In the genomic region with DNA sequence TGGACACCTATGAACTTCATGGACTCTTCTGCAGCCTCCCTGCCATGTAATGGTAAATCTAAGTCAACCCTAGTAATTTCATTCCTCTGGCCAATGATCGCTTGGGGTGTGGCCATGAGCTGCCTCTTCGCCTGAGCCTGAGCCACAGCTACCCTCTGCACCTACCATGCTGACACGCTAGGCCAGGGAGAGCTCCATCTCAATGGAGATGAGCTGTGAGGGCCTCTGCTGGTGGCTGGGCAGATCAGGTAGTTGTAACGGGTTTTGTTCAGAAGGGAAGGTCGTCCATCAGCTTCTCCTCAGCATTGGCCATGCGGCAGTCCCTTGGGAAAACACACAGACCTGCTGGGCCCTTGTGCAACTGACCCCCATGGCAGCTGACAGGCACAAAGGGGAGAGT, we compare ENCODE assay signal across 8 cellular contexts. TPM values are rescaled to one million over a fixed set of nuclear protein-coding genes. Genes with fewer than 3 reads are reported as not detected.
DNase-seq lines count a peak whose midpoint lies in the region; ATAC-seq, FAIRE-seq and TF ChIP-seq lines count a peak whose summit lies in the region.

No MANE protein-coding gene starts in this region.

- peak; percentile 41 for TF ChIP-seq CTCF in Loucy (conservative IDR thresholded peaks at IDR 0.05; ENCODE audit: low read length)
- TF ChIP-seq CTCF in K562 (IDR thresholded peaks at IDR 0.05 in 2 of 3, conservative IDR thresholded peaks at IDR 0.05 in 1 of 3; ENCODE audit: insufficient read depth in 2 of 3, low read depth in 1 of 3, low read length in 3 of 3), result peak; percentile 62 to 76 (median 66)

- ATAC-seq in GM19468 (IDR thresholded peaks at IDR 0.05; ENCODE audit: extremely low read depth, unreplicated experiment), result peak; percentile 76
- ATAC-seq in K562, result peak; percentile 89

- no peaks in the 10 kb centered on the region for H3K9me3 Mint-ChIP-seq in immature natural killer cell

- H3K27me3 ChIP-seq in Loucy (ENCODE audit: insufficient read depth, low read length, poor library complexity, severe bottlenecking) (no peaks in the 10 kb centered on the region), K562 (ENCODE audit: control insufficient read depth in 2 of 2, insufficient read depth in 2 of 2, low read length in 2 of 2) (peaks cover 9 to 39% of the 10 kb centered on the region in 2 experiments; a peak in 4 of 5 replicates)

- POLR2A ChIA-PET in K562 (lab: Yijun Ruan, JAX), result interaction anchor here (0.7 to 1.0 kb wide), 3 partner anchors 52 to 381 kb away, joined by 3 read pairs; no protein-coding TSS in a partner anchor

- H3K4me2 ChIP-seq in Loucy (ENCODE audit: low read depth, low read length, poor library complexity, severe bottlenecking), result no peak overlapping the region
- no peak overlapping the region for H3K4me2 ChIP-seq in K562 (ENCODE audit: insufficient read depth, low read length)

- H3K9me3 ChIP-seq in Loucy (ENCODE audit: insufficient read depth, low read depth, low read length) (no peaks in the 10 kb centered on the region), K562 (replicated peaks; ENCODE audit: control insufficient read depth, insufficient read depth, low read depth, low read length) (no peaks in the 10 kb centered on the region)

- H3K4me1 ChIP-seq in Loucy (ENCODE audit: insufficient read depth, low read length, poor library complexity, severe bottlenecking), result no peaks in the 10 kb centered on the region
- H3K4me1 ChIP-seq in K562 (replicated peaks in 1 of 2; ENCODE audit: control insufficient read depth in 2 of 2, insufficient read depth in 2 of 2, low read length in 2 of 2), result no peaks in the 10 kb centered on the region; a peak in 1 of 5 replicates

- no peak overlapping the region for H2AFZ ChIP-seq in Loucy (ENCODE audit: low read length)
- H2AFZ ChIP-seq in K562 (ENCODE audit: low read depth, low read length), result no peak overlapping the region

- H3K9ac ChIP-seq in Loucy (ENCODE audit: low read depth, low read length, poor library complexity, severe bottlenecking) (no peak overlapping the region), K562 (ENCODE audit: insufficient read depth in 1 of 2, low read depth in 2 of 2, low read length in 2 of 2) (no peak overlapping the region)

- TF ChIP-seq POLR2A in K562 (conservative IDR thresholded peaks at IDR 0.05), result no peak

- WGBS in K562 (ENCODE audit: insufficient coverage, low coverage, missing lambda C conversion rate), result 0% methylated on average over 5 of the region's 6 CpGs

- no peaks in the 10 kb centered on the region for H3K9me1 ChIP-seq in K562 (ENCODE audit: control insufficient read depth, insufficient read depth, low read length)

- CTCF ChIA-PET in K562 (lab: Yijun Ruan, JAX; ENCODE audit: low intra/inter-chr PET ratio), result no interaction called here

- DNase-seq in Daoy (ENCODE audit: low read depth) (peak; percentile 41), K562 (ENCODE audit: extremely low read depth in 1 of 4, low spot score in 3 of 4) (peak; percentile 22 to 56 (median 40)), LoVo (ENCODE audit: low spot score) (no peak), NCI-H774 (lab: John Stamatoyannopoulos, UW) (no peak), amygdala (lab: John Stamatoyannopoulos, UW) (no peak), immature natural killer cell (no peak)

- peaks cover 6 to 9% (median 6%) of the 10 kb centered on the region in 3 donors for H3K36me3 Mint-ChIP-seq in immature natural killer cell

- H3K4me3 ChIP-seq in Loucy (ENCODE audit: low read length, poor library complexity, severe bottlenecking) (no peak overlapping the region), K562 (no peak overlapping the region)

- H3K27ac ChIP-seq in K562 (ENCODE audit: extremely low read depth, low read depth, low read length), result no peak overlapping the region

- H3K27ac Mint-ChIP-seq in immature natural killer cell, result no peak overlapping the region

- BruUV-seq in K562 (replicated peaks; lab: Mats Ljungman, UMichigan), result no TSS peak

- peaks cover 0 to 1% (median 0%) of the 10 kb centered on the region in 3 donors for H3K27me3 Mint-ChIP-seq in immature natural killer cell (ENCODE audit: low read depth in 3 of 3)

- no peaks in the 10 kb centered on the region for H3K9me2 ChIP-seq in Loucy (replicated peaks; ENCODE audit: low read depth, low read length)

- peak; percentile 78 for FAIRE-seq in K562 (lab: Jason Lieb, UNC)

- H3K36me3 ChIP-seq in Loucy (ENCODE audit: insufficient read depth, low read length) (peaks cover 9% of the 10 kb centered on the region; the same call in 1 of the 2 replicates), K562 (ENCODE audit: control insufficient read depth, insufficient read depth, low read length) (peaks cover 9% of the 10 kb centered on the region; the same call in 1 of the 3 replicates)

- intact Hi-C loops in K562 (cut with micrococcal nuclease), result loop anchor here (1.0 to 10.0 kb wide), 4 partner anchors 54 to 358 kb away; no protein-coding TSS in a partner anchor

- in situ Hi-C loops in K562 (cut with MboI), result loop anchor here (5.0 kb wide), 1 partner anchor 353 kb away; no protein-coding TSS in a partner anchor

- H4K20me1 ChIP-seq in Loucy (ENCODE audit: insufficient read depth, low read length, poor library complexity, severe bottlenecking), result no peaks in the 10 kb centered on the region
- H4K20me1 ChIP-seq in K562 (replicated peaks; ENCODE audit: control insufficient read depth, insufficient read depth, low read length), result peaks cover 12% of the 10 kb centered on the region; the same call in 1 of the 2 replicates

- H3K79me2 ChIP-seq in Loucy (ENCODE audit: insufficient read depth, low read length), result no peaks in the 10 kb centered on the region
- H3K79me2 ChIP-seq in K562 (ENCODE audit: control insufficient read depth, insufficient read depth, low read length), result no peaks in the 10 kb centered on the region

- H3K4me3 Mint-ChIP-seq in immature natural killer cell, result no peak overlapping the region

- TF ChIP-seq EP300 in K562 (IDR thresholded peaks at IDR 0.05; ENCODE audit: low read length), result no peak

- peak; percentile 35 to 69 for TF ChIP-seq RAD21 in K562 (CRISPR knock-in tag; conservative IDR thresholded peaks at IDR 0.05 in 1 of 2, IDR thresholded peaks at IDR 0.05 in 1 of 2)

- H3F3A ChIP-seq in Loucy (ENCODE audit: low read depth), result no peaks in the 10 kb centered on the region

- peaks cover 5 to 6% of the 10 kb centered on the region in 2 donors for H3K4me1 Mint-ChIP-seq in immature natural killer cell

TF ChIP-seq in K562, 482 proteins besides CTCF, POLR2A, EP300 and RAD21 (continues in another document):
- TF ChIP-seq PPARD (CRISPR knock-in tag; IDR thresholded peaks at IDR 0.05) (no peak), HCFC1 (IDR thresholded peaks at IDR 0.05; ENCODE audit: low read depth, low read length) (no peak), STAG1 (CRISPR knock-in tag; IDR thresholded peaks at IDR 0.05; ENCODE audit: borderline replicate concordance) (peak; percentile 33; the same call in 1 of the 2 replicates), L3MBTL2 (IDR thresholded peaks at IDR 0.05) (no peak), YY1 (IDR thresholded peaks at IDR 0.05; ENCODE audit: borderline replicate concordance in 1 of 3, control insufficient read depth in 1 of 3, extremely low read depth in 1 of 3, insufficient read depth in 3 of 3, insufficient read length in 1 of 3, insufficient replicate concordance in 2 of 3, low read depth in 1 of 3, low read length in 2 of 3) (peak in 1 of 3 experiments; percentile 10), SMC3 (conservative IDR thresholded peaks at IDR 0.05; ENCODE audit: insufficient read depth, low read depth, low read length) (0 out of 2 replicates have a peak, but pooled peaks have one; percentile 35)

RNA-seq across cellular contexts. Expression of a gene that starts 24.4 kb away (rescaled TPM):
- total RNA-seq in Daoy (2014; rRNA removed; shearing (Covaris generic)), result 40.7 and 41.9 TPM in 2 replicates
- 27.7 and 84.8 TPM in 2 replicates for total RNA-seq in K562 (2011; cell fraction: chromatin; rRNA removed; ENCODE audit: low replicate concordance)
- 18.7 and 18.9 TPM in 2 replicates for total RNA-seq in K562 (2011; cell fraction: nucleolus; rRNA removed)
- total RNA-seq in K562 (2011; cell fraction: nucleoplasm; rRNA removed), result 37.2 and 63.7 TPM in 2 replicates
- total RNA-seq in K562 (2014; rRNA removed) (55.9 and 66.6 TPM in 2 replicates), K562 (2014; rRNA removed; fragmentation: Illumina TruSeq; extraction: Trizol) (58.5 and 65.3 TPM in 2 replicates), K562 (2015; rRNA removed; fragmentation: Illumina TruSeq; extraction: Trizol) (63.7 and 71.7 TPM in 2 replicates), K562 (2021) (52.1 and 53.4 TPM in 2 replicates)
- polyA plus RNA-seq in K562 (2011; rRNA removed) (23.8 and 40.2 TPM in 2 replicates), K562 (2014; fragmentation: Illumina TruSeq; extraction: Trizol) (67.2 and 83.6 TPM in 2 replicates), K562 (2014; fragmentation: Nextera tagmentation; extraction: Ambion mirVana) (10 to 100 TPM; 36.8 to 56.3 TPM), K562 (2014; rRNA removed) (74.8 and 83.7 TPM in 2 replicates), immature natural killer cell (10 to 100 TPM in 2 of 3 donors, 1 to 10 TPM in 1; 7.7 to 22.6 (median 13.4) TPM)
- polyA plus RNA-seq in K562 (2011; cell fraction: cytosol; rRNA removed), result 3.5 and 5.5 TPM in 2 replicates
- 21.4 and 28.4 TPM in 2 replicates for polyA plus RNA-seq in K562 (2011; cell fraction: nucleus; rRNA removed)
- 21.9 and 44.7 TPM in 2 replicates for polyA plus RNA-seq in K562 (2012)
- 32.1 and 37.6 TPM in 2 replicates for polyA minus RNA-seq in K562 (2011; rRNA and poly(A)+ RNA removed)
- polyA minus RNA-seq in K562 (2011; cell fraction: cytosol; rRNA and poly(A)+ RNA removed), result 12.6 and 30.7 TPM in 2 replicates
- polyA minus RNA-seq in K562 (2011; cell fraction: nucleus; rRNA and poly(A)+ RNA removed), result 21.9 and 25.9 TPM in 2 replicates

RNA-seq across cellular contexts. Expression of a gene that starts 24.8 kb away (rescaled TPM):
- total RNA-seq in Daoy (2014; rRNA removed; shearing (Covaris generic)), result 3.7 and 12.4 TPM in 2 replicates
- total RNA-seq in K562 (2011; cell fraction: chromatin; rRNA removed; ENCODE audit: low replicate concordance), result 61.3 and 74.5 TPM in 2 replicates
- 34.5 and 45.0 TPM in 2 replicates for total RNA-seq in K562 (2011; cell fraction: nucleolus; rRNA removed)
- total RNA-seq in K562 (2011; cell fraction: nucleoplasm; rRNA removed), result 42.9 and 46.5 TPM in 2 replicates
- 15.6 and 19.8 TPM in 2 replicates for total RNA-seq in K562 (2014; rRNA removed)
- 24.5 and 25.9 TPM in 2 replicates for total RNA-seq in K562 (2014; rRNA removed; fragmentation: Illumina TruSeq; extraction: Trizol)
- total RNA-seq in K562 (2015; rRNA removed; fragmentation: Illumina TruSeq; extraction: Trizol), result 17.8 and 18.6 TPM in 2 replicates
- total RNA-seq in K562 (2021), result 17.8 and 19.1 TPM in 2 replicates
- polyA plus RNA-seq in K562 (2011; rRNA removed), result 29.1 and 29.9 TPM in 2 replicates
- polyA plus RNA-seq in K562 (2011; cell fraction: cytosol; rRNA removed), result 9.3 and 12.8 TPM in 2 replicates
- 32.9 and 37.3 TPM in 2 replicates for polyA plus RNA-seq in K562 (2011; cell fraction: nucleus; rRNA removed)
- 16.7 and 17.9 TPM in 2 replicates for polyA plus RNA-seq in K562 (2012)
- polyA plus RNA-seq in K562 (2014; fragmentation: Illumina TruSeq; extraction: Trizol), result 19.1 and 19.8 TPM in 2 replicates
- 10 to 100 TPM; 43.8 to 49.1 TPM for polyA plus RNA-seq in K562 (2014; fragmentation: Nextera tagmentation; extraction: Ambion mirVana)
- polyA plus RNA-seq in K562 (2014; rRNA removed), result 25.6 and 28.2 TPM in 2 replicates
- polyA minus RNA-seq in K562 (2011; rRNA and poly(A)+ RNA removed), result 9.7 and 10.7 TPM in 2 replicates
- polyA minus RNA-seq in K562 (2011; cell fraction: cytosol; rRNA and poly(A)+ RNA removed), result 6.4 and 6.8 TPM in 2 replicates
- polyA minus RNA-seq in K562 (2011; cell fraction: nucleus; rRNA and poly(A)+ RNA removed), result 16.4 and 25.4 TPM in 2 replicates
- 10 to 100 TPM; 13.7 to 23.6 (median 16.3) TPM for polyA plus RNA-seq in immature natural killer cell

Comparison
In these comparisons a context has a peak if more than half of its experiments do, and no peak if none do; other contexts are left out.
1. DNase-seq: peak in Daoy (single experiment) and K562 (4 of 4); none in LoVo (single experiment), NCI-H774 (single experiment), amygdala (0 of 56) and immature natural killer cell (0 of 3).